ENCODE assay signal across 8 cellular contexts in genomic region chr19:43640424-43640757, GRCh38. TPM values are rescaled to one million over a fixed set of nuclear protein-coding genes. Genes with fewer than 3 reads are reported as not detected.
A peak's percentile ranks its signal among the peaks of the same experiment; 100 is the strongest.
DNase-seq lines count a peak whose midpoint lies in the region; ATAC-seq and TF ChIP-seq lines count a peak whose summit lies in the region.

No MANE protein-coding gene starts in this region.

- intact Hi-C loops in esophagus muscularis mucosa (cut with DNase I), result no loop called here

- H3K27me3 ChIP-seq in BLaER1 treated with 17β-estradiol and CSF1 and Interleukin-3, amounts not matched to agents 10 nM and 100 nM, result peaks cover 0 to 18% (median 9%) of the 10 kb centered on the region in 11 experiments; a peak in 15 of 22 replicates
- no peaks in the 10 kb centered on the region for H3K27me3 ChIP-seq in esophagus muscularis mucosa
- peaks cover 35% of the 10 kb centered on the region for H3K27me3 ChIP-seq in osteoblast (ENCODE audit: insufficient read depth, low read length)

- TF ChIP-seq EP300 in esophagus muscularis mucosa (IDR thresholded peaks at IDR 0.05), result no peak

- H2AFZ ChIP-seq in osteoblast (ENCODE audit: low read length), result no peak overlapping the region

- H3K27ac ChIP-seq in BLaER1 treated with 17β-estradiol and CSF1 and Interleukin-3, amounts not matched to agents 10 nM and 100 nM, result no peak overlapping the region; a peak in 1 of 22 replicates
- H3K27ac ChIP-seq in RWPE1 (peak overlapping the region; percentile 53), esophagus muscularis mucosa (replicated peaks in 1 of 4) (peak overlapping the region; percentile 37 to 76 (median 64)), osteoblast (ENCODE audit: low read depth, low read length) (no peak overlapping the region)

- H3K4me3 ChIP-seq in BLaER1 treated with 17β-estradiol and CSF1 and Interleukin-3, amounts not matched to agents 10 nM and 100 nM, result peak overlapping the region; percentile 56 to 83 (median 70)
- H3K4me3 ChIP-seq in esophagus muscularis mucosa, result peak overlapping the region; percentile 62 to 81 (median 72)
- H3K4me3 ChIP-seq in osteoblast (ENCODE audit: insufficient read depth, low read length), result peak overlapping the region; percentile 57

- 12% methylated on average over 6 of the region's 9 CpGs for WGBS in esophagus muscularis mucosa

- H3K4me1 ChIP-seq in BLaER1 treated with 17β-estradiol and CSF1 and Interleukin-3, amounts not matched to agents 10 nM and 100 nM, result peaks cover 28 to 52% (median 46%) of the 10 kb centered on the region in 10 experiments
- H3K4me1 ChIP-seq in esophagus muscularis mucosa (peaks cover 13 to 42% (median 31%) of the 10 kb centered on the region in 4 donors), osteoblast (ENCODE audit: insufficient read depth, low read length) (peaks cover 10% of the 10 kb centered on the region)

- no peak for TF ChIP-seq POLR2A in esophagus muscularis mucosa (IDR thresholded peaks at IDR 0.05; ENCODE audit: low read depth)

- H3K9me3 ChIP-seq in BLaER1 treated with 17β-estradiol and CSF1 and Interleukin-3, amounts not matched to agents 10 nM and 100 nM (replicated peaks in 1 of 11), result no peaks in the 10 kb centered on the region
- H3K9me3 ChIP-seq in esophagus muscularis mucosa, result no peaks in the 10 kb centered on the region
- no peaks in the 10 kb centered on the region for H3K9me3 ChIP-seq in osteoblast (ENCODE audit: low read depth, low read length)

- POLR2A ChIA-PET in RWPE1 (lab: Yijun Ruan, JAX; ENCODE audit: low non-redundant PET), result no interaction called here
- POLR2A ChIA-PET in GM10248 (lab: Yijun Ruan, JAX), result no interaction called here

- H3K36me3 ChIP-seq in BLaER1 treated with 17β-estradiol and CSF1 and Interleukin-3, amounts not matched to agents 10 nM and 100 nM, result 0 out of 22 replicates have a peak, but pooled peaks cover 0 to under 1% (median 0%) of the 10 kb centered on the region in 11 experiments
- H3K36me3 ChIP-seq in esophagus muscularis mucosa, result no peaks in the 10 kb centered on the region
- H3K36me3 ChIP-seq in osteoblast (ENCODE audit: insufficient read depth, low read length), result no peaks in the 10 kb centered on the region

- DNase-seq in RWPE1 (ENCODE audit: low spot score) (no peak), esophagus muscularis mucosa (ENCODE audit: extremely low spot score) (no peak), osteoblast (ENCODE audit: insufficient read length, low spot score, missing footprints) (no peak), NCI-H1930 (lab: John Stamatoyannopoulos, UW) (no peak), hypothalamus (lab: John Stamatoyannopoulos, UW) (no peak), GM10248 (ENCODE audit: extremely low spot score) (no peak)

- CTCF ChIA-PET in RWPE1 (lab: Yijun Ruan, JAX), result no interaction called here
- CTCF ChIA-PET in GM10248 (lab: Yijun Ruan, JAX), result no interaction called here

- peak overlapping the region; percentile 85 to 99 (median 96) for H3K4me2 ChIP-seq in BLaER1 treated with 17β-estradiol and CSF1 and Interleukin-3, amounts not matched to agents 10 nM and 100 nM
- peak overlapping the region; percentile 64 for H3K4me2 ChIP-seq in osteoblast (ENCODE audit: insufficient read depth, low read length)

- no peak for ATAC-seq in HG03469 (IDR thresholded peaks at IDR 0.05; ENCODE audit: unreplicated experiment)

- peak overlapping the region in 10 of 11 experiments; percentile 38 to 92 (median 64); a peak in 16 of 22 replicates for H3K9ac ChIP-seq in BLaER1 treated with 17β-estradiol and CSF1 and Interleukin-3, amounts not matched to agents 10 nM and 100 nM

- H4K20me1 ChIP-seq in BLaER1 treated with 17β-estradiol and CSF1 and Interleukin-3, amounts not matched to agents 10 nM and 100 nM, result peaks cover 0 to 8% (median 0%) of the 10 kb centered on the region in 11 experiments; a peak in 3 of 22 replicates
- H4K20me1 ChIP-seq in osteoblast (ENCODE audit: insufficient read depth, low read length), result no peaks in the 10 kb centered on the region

- TF ChIP-seq CTCF in RWPE1 (conservative IDR thresholded peaks at IDR 0.05; ENCODE audit: low read depth) (no peak), esophagus muscularis mucosa (IDR thresholded peaks at IDR 0.05) (no peak), osteoblast (IDR thresholded peaks at IDR 0.05; ENCODE audit: extremely low read depth, low read depth, low read length) (no peak), GM10248 (IDR thresholded peaks at IDR 0.05; ENCODE audit: control extremely low read depth, extremely low read depth, low read depth, missing control alignments) (no peak)

- H3K79me2 ChIP-seq in osteoblast (ENCODE audit: insufficient read depth, low read length), result no peaks in the 10 kb centered on the region

RNA-seq across cellular contexts. Expression of gene CADM4, which starts 0.7 kb away (rescaled TPM):
- total RNA-seq in esophagus muscularis mucosa (10 to 100 TPM; 31.6 to 67.9 (median 46.9) TPM), osteoblast (1.2 and 1.4 TPM in 2 replicates)

RNA-seq across cellular contexts. Expression of gene ZNF428, which starts 21.0 kb away (rescaled TPM):
- total RNA-seq in esophagus muscularis mucosa (10 to 100 TPM; 33.2 to 61.3 (median 47.8) TPM), osteoblast (31.5 and 37.3 TPM in 2 replicates)

RNA-seq across cellular contexts. Expression of gene SRRM5, which starts 28.5 kb away (rescaled TPM):
- total RNA-seq in esophagus muscularis mucosa, result under 1 TPM; 0.13 to 0.42 (median 0.25) TPM
- total RNA-seq in osteoblast, result under 0.01 TPM in 1 of 2 replicates, not detected in the other

RNA-seq across cellular contexts. Expression of gene PLAUR, which starts 29.6 kb away (rescaled TPM):
- 10 to 100 TPM in 3 of 4 donors, 1 to 10 TPM in 1; 7.5 to 45.7 (median 18.4) TPM for total RNA-seq in esophagus muscularis mucosa
- 52.5 and 62.2 TPM in 2 replicates for total RNA-seq in osteoblast

RNA-seq across cellular contexts. Expression of gene ZNF576, which starts 44.0 kb away (rescaled TPM):
- total RNA-seq in esophagus muscularis mucosa (10 to 100 TPM in 3 of 4 donors, 1 to 10 TPM in 1; 10.0 to 18.6 (median 16.6) TPM), osteoblast (7.4 and 9.4 TPM in 2 replicates)

Comparison
In these comparisons a context has a peak if more than half of its experiments do, and no peak if none do; other contexts are left out.
1. H3K27ac ChIP-seq: peak in RWPE1 (single experiment) and esophagus muscularis mucosa (4 of 4); none in BLaER1 treated with 17β-estradiol and CSF1 and Interleukin-3, amounts not matched to agents 10 nM and 100 nM (0 of 11) and osteoblast (single experiment).
2. RNA of gene CADM4, which starts 0.7 kb away (total RNA-seq): 31.6 to 67.9 TPM in esophagus muscularis mucosa; 1.2 to 1.4 TPM in osteoblast; every median in the first group is over 10 times any median in the second.
3. Peak in every context shown above with its lines, with median percentiles within 50 percentile points of each other: H3K4me3 ChIP-seq.